ENCODE assay signal across 1 cellular context in the genomic region with DNA sequence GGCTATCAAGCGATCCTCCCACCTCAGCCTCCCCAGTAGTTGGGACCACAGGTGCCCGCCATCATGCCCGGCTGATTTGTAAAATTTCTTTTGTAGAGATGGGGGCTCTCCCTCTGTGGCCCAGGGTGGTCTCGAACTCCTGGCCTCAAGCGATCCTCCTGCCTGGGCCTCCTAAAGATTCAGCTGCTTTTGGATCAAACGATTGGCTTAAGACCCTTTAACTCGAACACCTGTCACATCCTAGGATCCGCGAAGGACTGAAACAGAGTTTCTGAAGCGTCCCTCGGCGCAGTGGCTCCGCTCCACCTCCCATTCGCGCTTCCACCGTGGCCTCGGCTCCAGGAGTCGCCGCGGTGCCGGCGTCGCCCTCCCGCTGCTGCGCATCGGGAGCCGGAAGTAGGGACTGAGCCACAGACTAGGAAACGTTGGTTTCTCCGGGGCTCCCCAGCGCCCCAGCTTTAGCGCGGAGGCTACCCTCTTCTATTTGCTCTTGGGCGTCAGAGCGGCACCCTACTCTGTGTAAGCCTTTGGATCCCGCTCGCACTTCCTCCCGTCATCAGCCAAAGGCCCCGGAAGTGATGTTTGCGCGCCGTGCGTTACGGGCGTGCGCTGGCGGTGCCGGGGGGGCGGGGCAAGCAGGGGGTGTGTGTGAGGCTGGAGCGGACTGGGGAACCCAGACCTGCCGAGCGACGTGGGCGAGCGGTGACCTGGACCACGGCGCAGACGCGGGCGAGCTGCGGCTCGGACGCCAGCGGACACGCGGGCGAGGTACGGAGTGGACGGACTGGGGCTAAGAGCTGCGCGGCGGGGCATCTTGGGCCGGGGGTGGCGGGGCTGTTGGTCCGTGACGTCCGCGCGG.
A peak's percentile ranks its signal among the peaks of the same experiment; 100 is the strongest.
TF ChIP-seq lines count a peak whose summit lies in the region.

No MANE protein-coding gene starts in this region.

TF ChIP-seq in HepG2, 621 proteins besides CTCF, POLR2A, EP300 and RAD21 (continued from another document):
- peak; percentile 90 for TF ChIP-seq MYPOP (CRISPR knock-in tag; IDR thresholded peaks at IDR 0.05)
- TF ChIP-seq, protein P1, sequence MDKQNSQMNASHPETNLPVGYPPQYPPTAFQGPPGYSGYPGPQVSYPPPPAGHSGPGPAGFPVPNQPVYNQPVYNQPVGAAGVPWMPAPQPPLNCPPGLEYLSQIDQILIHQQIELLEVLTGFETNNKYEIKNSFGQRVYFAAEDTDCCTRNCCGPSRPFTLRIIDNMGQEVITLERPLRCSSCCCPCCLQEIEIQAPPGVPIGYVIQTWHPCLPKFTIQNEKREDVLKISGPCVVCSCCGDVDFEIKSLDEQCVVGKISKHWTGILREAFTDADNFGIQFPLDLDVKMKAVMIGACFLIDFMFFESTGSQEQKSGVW (CRISPR knock-in tag; IDR thresholded peaks at IDR 0.05; ENCODE audit: borderline replicate concordance) = no peak
- peak; percentile 75; the same call in 2 of the 3 replicates for TF ChIP-seq MXI1 (IDR thresholded peaks at IDR 0.05; ENCODE audit: borderline replicate concordance, low read depth, low read length)
- 0 out of 2 replicates have a peak, but pooled peaks have one; percentile 84 for TF ChIP-seq ZNF431 (CRISPR knock-in tag; IDR thresholded peaks at IDR 0.05; ENCODE audit: borderline replicate concordance, low read depth)
- no peak; the same call in 1 of the 2 replicates for TF ChIP-seq HNF4A (CRISPR knock-in tag; IDR thresholded peaks at IDR 0.05)
- no peak for TF ChIP-seq GZF1 (CRISPR knock-in tag; IDR thresholded peaks at IDR 0.05)
- peak; percentile 55; the same call in 1 of the 2 replicates for TF ChIP-seq HOXA9 (CRISPR knock-in tag; IDR thresholded peaks at IDR 0.05; ENCODE audit: borderline replicate concordance)
- TF ChIP-seq ZNF10 (CRISPR knock-in tag; IDR thresholded peaks at IDR 0.05; ENCODE audit: borderline replicate concordance, low read depth) = no peak
- peak; percentile 37; the same call in 1 of the 2 replicates for TF ChIP-seq ATF2 (CRISPR knock-in tag; IDR thresholded peaks at IDR 0.05)
- no peak for TF ChIP-seq ZBTB25 (CRISPR knock-in tag; IDR thresholded peaks at IDR 0.05)
- no peak for TF ChIP-seq ZNF282 (IDR thresholded peaks at IDR 0.05; ENCODE audit: partially characterized antibody)
- TF ChIP-seq, protein P2, sequence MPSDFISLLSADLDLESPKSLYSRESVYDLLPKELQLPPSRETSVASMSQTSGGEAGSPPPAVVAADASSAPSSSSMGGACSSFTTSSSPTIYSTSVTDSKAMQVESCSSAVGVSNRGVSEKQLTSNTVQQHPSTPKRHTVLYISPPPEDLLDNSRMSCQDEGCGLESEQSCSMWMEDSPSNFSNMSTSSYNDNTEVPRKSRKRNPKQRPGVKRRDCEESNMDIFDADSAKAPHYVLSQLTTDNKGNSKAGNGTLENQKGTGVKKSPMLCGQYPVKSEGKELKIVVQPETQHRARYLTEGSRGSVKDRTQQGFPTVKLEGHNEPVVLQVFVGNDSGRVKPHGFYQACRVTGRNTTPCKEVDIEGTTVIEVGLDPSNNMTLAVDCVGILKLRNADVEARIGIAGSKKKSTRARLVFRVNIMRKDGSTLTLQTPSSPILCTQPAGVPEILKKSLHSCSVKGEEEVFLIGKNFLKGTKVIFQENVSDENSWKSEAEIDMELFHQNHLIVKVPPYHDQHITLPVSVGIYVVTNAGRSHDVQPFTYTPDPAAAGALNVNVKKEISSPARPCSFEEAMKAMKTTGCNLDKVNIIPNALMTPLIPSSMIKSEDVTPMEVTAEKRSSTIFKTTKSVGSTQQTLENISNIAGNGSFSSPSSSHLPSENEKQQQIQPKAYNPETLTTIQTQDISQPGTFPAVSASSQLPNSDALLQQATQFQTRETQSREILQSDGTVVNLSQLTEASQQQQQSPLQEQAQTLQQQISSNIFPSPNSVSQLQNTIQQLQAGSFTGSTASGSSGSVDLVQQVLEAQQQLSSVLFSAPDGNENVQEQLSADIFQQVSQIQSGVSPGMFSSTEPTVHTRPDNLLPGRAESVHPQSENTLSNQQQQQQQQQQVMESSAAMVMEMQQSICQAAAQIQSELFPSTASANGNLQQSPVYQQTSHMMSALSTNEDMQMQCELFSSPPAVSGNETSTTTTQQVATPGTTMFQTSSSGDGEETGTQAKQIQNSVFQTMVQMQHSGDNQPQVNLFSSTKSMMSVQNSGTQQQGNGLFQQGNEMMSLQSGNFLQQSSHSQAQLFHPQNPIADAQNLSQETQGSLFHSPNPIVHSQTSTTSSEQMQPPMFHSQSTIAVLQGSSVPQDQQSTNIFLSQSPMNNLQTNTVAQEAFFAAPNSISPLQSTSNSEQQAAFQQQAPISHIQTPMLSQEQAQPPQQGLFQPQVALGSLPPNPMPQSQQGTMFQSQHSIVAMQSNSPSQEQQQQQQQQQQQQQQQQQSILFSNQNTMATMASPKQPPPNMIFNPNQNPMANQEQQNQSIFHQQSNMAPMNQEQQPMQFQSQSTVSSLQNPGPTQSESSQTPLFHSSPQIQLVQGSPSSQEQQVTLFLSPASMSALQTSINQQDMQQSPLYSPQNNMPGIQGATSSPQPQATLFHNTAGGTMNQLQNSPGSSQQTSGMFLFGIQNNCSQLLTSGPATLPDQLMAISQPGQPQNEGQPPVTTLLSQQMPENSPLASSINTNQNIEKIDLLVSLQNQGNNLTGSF (CRISPR knock-in tag; IDR thresholded peaks at IDR 0.05) = no peak
- no peak for TF ChIP-seq ZNF234 (CRISPR knock-in tag; conservative IDR thresholded peaks at IDR 0.05)
- peak; percentile 53; the same call in 1 of the 2 replicates for TF ChIP-seq ZBTB8A (CRISPR knock-in tag; IDR thresholded peaks at IDR 0.05; ENCODE audit: borderline replicate concordance, low read depth)
- TF ChIP-seq, protein P3, sequence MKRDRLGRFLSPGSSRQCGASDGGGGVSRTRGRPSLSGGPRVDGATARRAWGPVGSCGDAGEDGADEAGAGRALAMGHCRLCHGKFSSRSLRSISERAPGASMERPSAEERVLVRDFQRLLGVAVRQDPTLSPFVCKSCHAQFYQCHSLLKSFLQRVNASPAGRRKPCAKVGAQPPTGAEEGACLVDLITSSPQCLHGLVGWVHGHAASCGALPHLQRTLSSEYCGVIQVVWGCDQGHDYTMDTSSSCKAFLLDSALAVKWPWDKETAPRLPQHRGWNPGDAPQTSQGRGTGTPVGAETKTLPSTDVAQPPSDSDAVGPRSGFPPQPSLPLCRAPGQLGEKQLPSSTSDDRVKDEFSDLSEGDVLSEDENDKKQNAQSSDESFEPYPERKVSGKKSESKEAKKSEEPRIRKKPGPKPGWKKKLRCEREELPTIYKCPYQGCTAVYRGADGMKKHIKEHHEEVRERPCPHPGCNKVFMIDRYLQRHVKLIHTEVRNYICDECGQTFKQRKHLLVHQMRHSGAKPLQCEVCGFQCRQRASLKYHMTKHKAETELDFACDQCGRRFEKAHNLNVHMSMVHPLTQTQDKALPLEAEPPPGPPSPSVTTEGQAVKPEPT (CRISPR knock-in tag; IDR thresholded peaks at IDR 0.05; ENCODE audit: low read depth) = no peak
- no peak for TF ChIP-seq ZSCAN25 (CRISPR knock-in tag; IDR thresholded peaks at IDR 0.05)
- no peak for TF ChIP-seq TCF7L2 (IDR thresholded peaks at IDR 0.05; ENCODE audit: low read depth, low read length)
- TF ChIP-seq HMGA1 (CRISPR knock-in tag; conservative IDR thresholded peaks at IDR 0.05) = no peak
- TF ChIP-seq ZNF737 (CRISPR knock-in tag; IDR thresholded peaks at IDR 0.05; ENCODE audit: borderline replicate concordance) = no peak
- TF ChIP-seq NPAS2 (CRISPR knock-in tag; IDR thresholded peaks at IDR 0.05; ENCODE audit: borderline replicate concordance) = no peak
- TF ChIP-seq ZNF619 (CRISPR knock-in tag; IDR thresholded peaks at IDR 0.05) = no peak; the same call in 1 of the 2 replicates
- TF ChIP-seq ZNF598 (CRISPR knock-in tag; IDR thresholded peaks at IDR 0.05; ENCODE audit: borderline replicate concordance) = no peak
- TF ChIP-seq ZNF660 (CRISPR knock-in tag; IDR thresholded peaks at IDR 0.05; ENCODE audit: borderline replicate concordance, low read depth) = no peak
- no peak for TF ChIP-seq HNRNPUL1 (IDR thresholded peaks at IDR 0.05; ENCODE audit: low read depth, low read length)
- TF ChIP-seq ZNF747 (CRISPR knock-in tag; IDR thresholded peaks at IDR 0.05; ENCODE audit: borderline replicate concordance) = peak; percentile 57; the same call in 1 of the 2 replicates
- TF ChIP-seq CREM (IDR thresholded peaks at IDR 0.05) = peak; percentile 86
- peak; percentile 76 for TF ChIP-seq CREM (CRISPR knock-in tag; IDR thresholded peaks at IDR 0.05)
- TF ChIP-seq ZFP36L2 (CRISPR knock-in tag; IDR thresholded peaks at IDR 0.05) = no peak
- TF ChIP-seq LBX2 (CRISPR knock-in tag; IDR thresholded peaks at IDR 0.05; ENCODE audit: borderline replicate concordance) = no peak
- TF ChIP-seq ZNF251 (CRISPR knock-in tag; IDR thresholded peaks at IDR 0.05) = 0 out of 2 replicates have a peak, but pooled peaks have one; percentile 37
